16 cellular contexts compared by ENCODE assay signal in genomic region chr12:69671597-69671996, GRCh38. TPM values are rescaled to one million over a fixed set of nuclear protein-coding genes. Genes with fewer than 3 reads are reported as not detected.
DNase-seq lines count a peak whose midpoint lies in the region; ATAC-seq, FAIRE-seq and TF ChIP-seq lines count a peak whose summit lies in the region.
"Had no signal": no experiment of that assay in that cellular context is flagged by ENCODE, and none has a peak within 500 bp of the region (broad histone marks: within the 10 kb centered on the region; RNA-seq: fewer than 3 reads in every experiment).

No MANE protein-coding gene starts in this region.

- no peak for FAIRE-seq in D721Med (lab: Jason Lieb, UNC)
- FAIRE-seq: GM12892 had no signal

- H3K4me3 Mint-ChIP-seq in stimulated activated effector memory CD8-positive, alpha-beta T cell treated with anti-CD3 and anti-CD28 coated beads, Interleukin-12 subunit alpha, Interleukin-12 subunit beta, amount 100 ng/mL, for 72 hours: no peak overlapping the region
- H3K4me3 Mint-ChIP-seq: CD4-positive, alpha-beta memory T cell had no signal

- DNase-seq in DMS53 (lab: John Stamatoyannopoulos, UW): peak; percentile 79
- DNase-seq in NCI-H187 (lab: John Stamatoyannopoulos, UW): peak; percentile 77 to 83
- peak; percentile 68 for DNase-seq in NCI-H2227 (lab: John Stamatoyannopoulos, UW; ENCODE audit: unreplicated experiment)
- no peak for DNase-seq in left lung
- no peak for DNase-seq in cerebellar nuclear complex (lab: John Stamatoyannopoulos, UW)
- no peak for DNase-seq in stimulated activated effector memory CD8-positive, alpha-beta T cell treated with anti-CD3 and anti-CD28 coated beads, Interleukin-12 subunit alpha, Interleukin-12 subunit beta, amount 100 ng/mL, for 72 hours (ENCODE audit: low spot score in 2 of 2)
- no peak for DNase-seq in D721Med (ENCODE audit: insufficient read length, low spot score)
- no peak for DNase-seq in amygdala (lab: John Stamatoyannopoulos, UW)
- DNase-seq: Calu3; CD4-positive, alpha-beta memory T cell; GOT3; KG1; NCI-H446; NCI-H82 had no signal

- H3K27ac ChIP-seq in left lung: no peak overlapping the region

- no peaks in the 10 kb centered on the region for H3K4me1 ChIP-seq in left lung

- intact Hi-C loops in left lung (cut with DNase I): no loop called here

- no peaks in the 10 kb centered on the region for H3K36me3 Mint-ChIP-seq in stimulated activated effector memory CD8-positive, alpha-beta T cell treated with anti-CD3 and anti-CD28 coated beads, Interleukin-12 subunit alpha, Interleukin-12 subunit beta, amount 100 ng/mL, for 72 hours
- H3K36me3 Mint-ChIP-seq: CD4-positive, alpha-beta memory T cell had no signal

- H3K27ac Mint-ChIP-seq in stimulated activated effector memory CD8-positive, alpha-beta T cell treated with anti-CD3 and anti-CD28 coated beads, Interleukin-12 subunit alpha, Interleukin-12 subunit beta, amount 100 ng/mL, for 72 hours: no peak overlapping the region
- H3K27ac Mint-ChIP-seq: CD4-positive, alpha-beta memory T cell had no signal

- H3K27me3 ChIP-seq in left lung: no peaks in the 10 kb centered on the region

- no peak overlapping the region for H3K4me3 ChIP-seq in left lung

- ATAC-seq in left lung: peak; percentile 94
- ATAC-seq in stimulated activated effector memory CD8-positive, alpha-beta T cell treated with anti-CD3 and anti-CD28 coated beads, Interleukin-12 subunit alpha, Interleukin-12 subunit beta, amount 100 ng/mL, for 72 hours: no peak
- ATAC-seq: Panc1 had no signal

- H3K36me3 ChIP-seq in left lung: no peaks in the 10 kb centered on the region

- H3K9me3 Mint-ChIP-seq in stimulated activated effector memory CD8-positive, alpha-beta T cell treated with anti-CD3 and anti-CD28 coated beads, Interleukin-12 subunit alpha, Interleukin-12 subunit beta, amount 100 ng/mL, for 72 hours: no peaks in the 10 kb centered on the region
- H3K9me3 Mint-ChIP-seq: CD4-positive, alpha-beta memory T cell had no signal

- H3K9me3 ChIP-seq in left lung: no peaks in the 10 kb centered on the region

- H3K4me1 Mint-ChIP-seq in stimulated activated effector memory CD8-positive, alpha-beta T cell treated with anti-CD3 and anti-CD28 coated beads, Interleukin-12 subunit alpha, Interleukin-12 subunit beta, amount 100 ng/mL, for 72 hours: no peaks in the 10 kb centered on the region
- H3K4me1 Mint-ChIP-seq: CD4-positive, alpha-beta memory T cell had no signal

- no peak for TF ChIP-seq CTCF in left lung (IDR thresholded peaks at IDR 0.05)
- TF ChIP-seq CTCF in D721Med (IDR thresholded peaks at IDR 0.05; ENCODE audit: insufficient read depth, missing control alignments): no peak

RNA-seq across cellular contexts. Expression of gene BEST3, which starts 27.5 kb away (rescaled TPM):
- total RNA-seq in left lung: not detected
- total RNA-seq: CD4-positive, alpha-beta memory T cell had no signal

Comparison
In these comparisons a context has a peak if more than half of its experiments do, and no peak if none do; other contexts are left out.
1. DNase-seq: peak in DMS53 (single experiment), NCI-H187 (2 of 2) and NCI-H2227 (single experiment); none in left lung (0 of 2), cerebellar nuclear complex (0 of 2), stimulated activated effector memory CD8-positive, alpha-beta T cell treated with anti-CD3 and anti-CD28 coated beads, Interleukin-12 subunit alpha, Interleukin-12 subunit beta, amount 100 ng/mL, for 72 hours (0 of 2), D721Med (single experiment) and amygdala (0 of 56).